1 cellular context compared by ENCODE assay signal in the genomic region with DNA sequence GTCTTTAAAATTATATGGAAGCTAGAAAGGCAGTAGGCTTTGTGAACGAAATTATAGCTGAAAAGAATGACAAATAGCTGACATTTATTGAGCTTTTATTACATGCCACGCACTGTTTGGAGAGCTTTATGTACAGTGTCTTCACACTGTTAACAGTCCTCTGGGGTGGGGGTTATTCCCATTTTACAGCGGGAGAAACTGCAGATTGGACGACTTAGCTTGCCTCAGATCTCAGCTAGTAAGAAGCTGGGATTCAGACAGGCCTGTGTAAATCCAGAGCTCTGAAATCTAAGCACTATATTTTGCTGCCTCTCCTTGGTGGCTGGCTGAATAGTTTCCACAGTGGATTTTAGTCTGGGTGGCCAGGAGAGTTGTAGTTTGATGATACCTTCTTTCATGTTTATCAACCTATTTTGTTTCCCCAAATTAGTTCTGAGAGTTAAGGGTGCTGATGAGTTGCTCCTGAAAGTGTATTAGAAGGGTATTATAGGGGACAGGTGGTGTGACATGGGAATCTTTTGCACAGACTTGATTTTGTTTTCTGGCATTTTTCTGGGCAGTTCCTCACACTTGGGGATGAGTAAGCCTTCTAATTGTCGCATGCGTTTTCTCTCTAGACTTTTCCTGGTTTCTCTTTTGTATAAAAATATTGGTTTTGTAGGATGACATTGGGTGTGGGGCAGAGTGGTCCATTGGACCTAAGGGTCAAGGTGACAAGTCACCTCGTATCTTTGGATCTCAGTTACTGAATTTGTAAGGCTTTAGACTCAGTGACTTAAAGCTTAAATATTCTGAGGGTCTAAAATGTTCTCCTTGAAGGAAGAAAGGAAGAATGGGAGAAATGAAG.
TF ChIP-seq lines count a peak whose summit lies in the region.

No MANE protein-coding gene starts in this region.

TF ChIP-seq in SK-N-SH treated with all-trans-retinoic acid at 6 μM for 48 hours, 23 proteins besides CTCF, POLR2A, EP300 and RAD21 (continued from another document):
- TF ChIP-seq, protein P1, sequence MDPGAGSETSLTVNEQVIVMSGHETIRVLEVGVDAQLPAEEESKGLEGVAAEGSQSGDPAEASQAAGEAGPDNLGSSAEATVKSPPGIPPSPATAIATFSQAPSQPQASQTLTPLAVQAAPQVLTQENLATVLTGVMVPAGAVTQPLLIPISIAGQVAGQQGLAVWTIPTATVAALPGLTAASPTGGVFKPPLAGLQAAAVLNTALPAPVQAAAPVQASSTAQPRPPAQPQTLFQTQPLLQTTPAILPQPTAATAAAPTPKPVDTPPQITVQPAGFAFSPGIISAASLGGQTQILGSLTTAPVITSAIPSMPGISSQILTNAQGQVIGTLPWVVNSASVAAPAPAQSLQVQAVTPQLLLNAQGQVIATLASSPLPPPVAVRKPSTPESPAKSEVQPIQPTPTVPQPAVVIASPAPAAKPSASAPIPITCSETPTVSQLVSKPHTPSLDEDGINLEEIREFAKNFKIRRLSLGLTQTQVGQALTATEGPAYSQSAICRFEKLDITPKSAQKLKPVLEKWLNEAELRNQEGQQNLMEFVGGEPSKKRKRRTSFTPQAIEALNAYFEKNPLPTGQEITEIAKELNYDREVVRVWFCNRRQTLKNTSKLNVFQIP (CRISPR knock-in tag; IDR thresholded peaks at IDR 0.05; ENCODE audit: borderline replicate concordance, low read depth), result no peak
- no peak for TF ChIP-seq ZFP3 (CRISPR knock-in tag; IDR thresholded peaks at IDR 0.05)
- TF ChIP-seq TOX (CRISPR knock-in tag; IDR thresholded peaks at IDR 0.05; ENCODE audit: borderline replicate concordance), result no peak
- no peak for TF ChIP-seq PPARA (CRISPR knock-in tag; IDR thresholded peaks at IDR 0.05; ENCODE audit: borderline replicate concordance)
TF ChIP-seq in SK-N-SH treated with all-trans-retinoic acid at 6 μM for 48 hours: peak in this region for 0.
